ENCODE assay signal across 25 cellular contexts in the genomic region with DNA sequence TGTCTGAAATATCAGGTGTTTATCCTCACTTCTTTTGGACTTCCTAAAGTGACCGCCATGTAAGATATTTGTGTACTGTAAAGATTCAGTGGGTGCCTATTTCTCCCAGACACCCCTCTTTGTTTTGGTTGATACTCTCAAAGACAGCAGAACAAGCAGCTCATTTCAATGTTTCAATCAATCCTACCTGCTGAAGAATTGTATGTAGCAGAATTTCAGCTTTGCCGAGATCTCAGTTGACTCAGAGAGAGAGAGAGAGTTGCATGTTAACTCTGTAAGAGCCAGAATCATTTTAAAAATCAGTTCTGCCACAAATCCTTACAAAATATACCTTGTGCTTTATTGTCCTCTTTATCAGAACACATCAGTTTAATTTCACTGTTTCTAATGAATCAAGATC.
"Had no signal": no experiment of that assay in that cellular context is flagged by ENCODE, and none has a peak within 500 bp of the region (broad histone marks: within the 10 kb centered on the region; RNA-seq: fewer than 3 reads in every experiment).

No MANE protein-coding gene starts in this region.

- H3K4me3 ChIP-seq: coronary artery, dorsolateral prefrontal cortex, heart right ventricle had no signal

- H3K27me3 Mint-ChIP-seq: activated CD4-positive, alpha-beta memory T cell treated with anti-CD3 and anti-CD28 coated beads, Interleukin-2, amount 10 ng/mL, durations not matched to agents 7 days and 5 days; activated naive CD4-positive, alpha-beta T cell treated with anti-CD3 and anti-CD28 coated beads, Interleukin-2, amount 10 ng/mL, durations not matched to agents 7 days and 5 days; activated naive CD8-positive, alpha-beta T cell treated with anti-CD3 and anti-CD28 coated beads, Interleukin-2, amount 10 ng/mL, durations not matched to agents 7 days and 5 days; activated T-cell treated with anti-CD3 and anti-CD28 coated beads, Interleukin-2, amount 50 U/mL, for 24 hours; central memory CD8-positive, alpha-beta T cell; dendritic cell treated with granulocyte-macrophage colony-stimulating factor and Interleukin-4, amounts not matched to agents 40 ng/mL and 50 ng/mL, for 4 days had no signal

- DNase-seq: activated CD4-positive, alpha-beta memory T cell treated with anti-CD3 and anti-CD28 coated beads, Interleukin-2, amount 10 ng/mL, durations not matched to agents 7 days and 5 days; activated CD4-positive, alpha-beta T cell treated with anti-CD3 and anti-CD28 coated beads for 1 hour; activated CD4-positive, alpha-beta T cell treated with anti-CD3 and anti-CD28 coated beads for 4 hours; activated CD4-positive, alpha-beta T cell treated with anti-CD3 and anti-CD28 coated beads, Interleukin-2, amount 10 ng/mL, durations not matched to agents 7 days and 5 days; activated CD4-positive, alpha-beta T cell treated with anti-CD3 and anti-CD28 coated beads, Interleukin-2, amount 50 U/mL, for 4 hours; activated CD8-positive, alpha-beta memory T cell treated with anti-CD3 and anti-CD28 coated beads, Interleukin-2, amount 50 U/mL, for 48 hours; activated gamma-delta T cell; activated naive CD4-positive, alpha-beta T cell; activated naive CD4-positive, alpha-beta T cell treated with anti-CD3 and anti-CD28 coated beads, Interleukin-2, amount 10 ng/mL, durations not matched to agents 7 days and 5 days; activated naive CD8-positive, alpha-beta T cell treated with anti-CD3 and anti-CD28 coated beads, Interleukin-2, amount 10 ng/mL, durations not matched to agents 7 days and 5 days; activated T-cell treated with anti-CD3 and anti-CD28 coated beads for 4 hours; activated T-cell treated with anti-CD3 and anti-CD28 coated beads, Interleukin-2, amount 50 U/mL, for 24 hours; activated T-cell treated with anti-CD3 and anti-CD28 coated beads, Interleukin-2, amount 50 U/mL, for 72 hours; anterior cingulate cortex; brain microvascular endothelial cell; dorsolateral prefrontal cortex; effector memory CD4-positive, alpha-beta T cell; endodermal cell; foreskin fibroblast; heart right ventricle had no signal

- H3K9me3 Mint-ChIP-seq: activated naive CD8-positive, alpha-beta T cell treated with anti-CD3 and anti-CD28 coated beads, Interleukin-2, amount 10 ng/mL, durations not matched to agents 7 days and 5 days; endodermal cell had no signal

- H3K27ac ChIP-seq: brain microvascular endothelial cell, coronary artery, dorsolateral prefrontal cortex, heart right ventricle had no signal

- H3K27ac Mint-ChIP-seq: activated CD4-positive, alpha-beta memory T cell treated with anti-CD3 and anti-CD28 coated beads, Interleukin-2, amount 10 ng/mL, durations not matched to agents 7 days and 5 days; activated CD4-positive, alpha-beta T cell treated with anti-CD3 and anti-CD28 coated beads, Interleukin-2, amount 10 ng/mL, durations not matched to agents 7 days and 5 days; activated naive CD4-positive, alpha-beta T cell treated with anti-CD3 and anti-CD28 coated beads, Interleukin-2, amount 10 ng/mL, durations not matched to agents 7 days and 5 days; activated naive CD4-positive, alpha-beta T cell treated with anti-CD3 and anti-CD28 coated beads, Interleukin-2, amount 50 U/mL, for 72 hours; activated naive CD8-positive, alpha-beta T cell treated with anti-CD3 and anti-CD28 coated beads, Interleukin-2, amount 10 ng/mL, durations not matched to agents 7 days and 5 days; activated T-cell treated with anti-CD3 and anti-CD28 coated beads, Interleukin-2, amount 50 U/mL, for 24 hours; dendritic cell treated with granulocyte-macrophage colony-stimulating factor and Interleukin-4, amounts not matched to agents 40 ng/mL and 50 ng/mL, for 4 days; endodermal cell had no signal

- H3K4me1 Mint-ChIP-seq: activated CD4-positive, alpha-beta memory T cell treated with anti-CD3 and anti-CD28 coated beads, Interleukin-2, amount 10 ng/mL, durations not matched to agents 7 days and 5 days; activated naive CD4-positive, alpha-beta T cell treated with anti-CD3 and anti-CD28 coated beads, Interleukin-2, amount 10 ng/mL, durations not matched to agents 7 days and 5 days; activated naive CD8-positive, alpha-beta T cell treated with anti-CD3 and anti-CD28 coated beads, Interleukin-2, amount 10 ng/mL, durations not matched to agents 7 days and 5 days; central memory CD8-positive, alpha-beta T cell had no signal

- H3K36me3 Mint-ChIP-seq: activated naive CD4-positive, alpha-beta T cell treated with anti-CD3 and anti-CD28 coated beads, Interleukin-2, amount 10 ng/mL, durations not matched to agents 7 days and 5 days; activated naive CD8-positive, alpha-beta T cell treated with anti-CD3 and anti-CD28 coated beads, Interleukin-2, amount 10 ng/mL, durations not matched to agents 7 days and 5 days had no signal

- ATAC-seq: activated T-cell treated with anti-CD3 and anti-CD28 coated beads, Interleukin-2, amount 50 U/mL, for 72 hours; esophagus mucosa; heart right ventricle had no signal

- H3K36me3 ChIP-seq: brain microvascular endothelial cell, heart right ventricle had no signal

- H3K4me3 Mint-ChIP-seq: activated CD4-positive, alpha-beta memory T cell treated with anti-CD3 and anti-CD28 coated beads, Interleukin-2, amount 10 ng/mL, durations not matched to agents 7 days and 5 days; activated CD4-positive, alpha-beta T cell treated with anti-CD3 and anti-CD28 coated beads, Interleukin-2, amount 10 ng/mL, durations not matched to agents 7 days and 5 days; activated naive CD4-positive, alpha-beta T cell treated with anti-CD3 and anti-CD28 coated beads, Interleukin-2, amount 10 ng/mL, durations not matched to agents 7 days and 5 days; activated naive CD8-positive, alpha-beta T cell treated with anti-CD3 and anti-CD28 coated beads, Interleukin-2, amount 10 ng/mL, durations not matched to agents 7 days and 5 days; activated T-cell treated with anti-CD3 and anti-CD28 coated beads, Interleukin-2, amount 50 U/mL, for 24 hours; central memory CD8-positive, alpha-beta T cell; dendritic cell treated with granulocyte-macrophage colony-stimulating factor and Interleukin-4, amounts not matched to agents 40 ng/mL and 50 ng/mL, for 4 days; endodermal cell had no signal

- H3K27me3 ChIP-seq: brain microvascular endothelial cell, dorsolateral prefrontal cortex, heart right ventricle had no signal
